Comparison of ENCODE assay signal across 8 cellular contexts in the genomic region with DNA sequence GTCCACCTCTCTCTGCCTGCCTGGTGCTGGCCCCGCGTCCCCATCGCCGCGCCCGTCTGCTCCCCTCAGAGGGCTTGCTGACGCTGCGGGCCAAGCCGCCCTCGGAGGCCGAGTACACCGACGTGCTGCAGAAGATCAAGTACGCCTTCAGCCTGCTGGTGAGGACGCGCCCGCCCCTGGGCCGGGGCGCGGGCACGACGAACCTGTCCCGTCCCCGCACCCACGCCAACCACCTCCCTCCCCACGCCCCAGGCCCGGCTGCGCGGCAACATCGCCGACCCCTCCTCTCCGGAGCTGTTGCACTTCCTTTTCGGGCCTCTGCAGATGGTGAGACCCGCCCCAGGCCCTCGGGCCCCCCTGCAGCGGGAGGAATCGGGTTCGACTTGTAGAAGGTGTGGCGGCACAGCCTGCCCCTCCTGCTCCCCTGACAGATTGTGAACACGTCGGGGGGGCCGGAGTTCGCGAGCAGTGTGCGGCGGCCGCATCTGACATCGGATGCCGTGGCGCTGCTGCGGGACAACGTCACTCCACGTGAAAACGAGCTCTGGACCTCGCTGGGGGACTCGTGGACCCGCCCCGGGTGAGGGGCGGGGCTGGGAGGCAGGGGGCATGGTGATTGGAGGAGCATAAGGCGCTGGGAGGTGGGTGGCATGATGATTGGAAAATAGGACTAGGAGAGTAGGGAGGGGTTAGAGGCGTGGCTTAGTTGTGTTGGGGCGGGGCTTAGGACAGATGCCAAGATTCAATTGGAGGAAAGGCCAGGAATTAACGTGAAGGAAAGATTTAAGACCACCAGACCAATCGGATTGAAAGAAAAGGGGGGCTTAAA.
A peak's percentile ranks its signal among the peaks of the same experiment; 100 is the strongest.
DNase-seq lines count a peak whose midpoint lies in the region; ATAC-seq and TF ChIP-seq lines count a peak whose summit lies in the region.

No MANE protein-coding gene starts in this region.

- no peaks in the 10 kb centered on the region for H3K79me2 ChIP-seq in ACC112 (ENCODE audit: control insufficient read depth, insufficient read depth, low read length, unreplicated experiment)

- H3K27me3 ChIP-seq in ACC112 (ENCODE audit: insufficient read depth, low read length) = peaks cover 28% of the 10 kb centered on the region
- peaks cover 37% of the 10 kb centered on the region for H3K27me3 ChIP-seq in HUES48 (ENCODE audit: control insufficient read depth, insufficient read depth, low read length)

- H3K9me3 ChIP-seq in HUES48 (ENCODE audit: control insufficient read depth, insufficient read depth, low read length) = no peaks in the 10 kb centered on the region

- in situ Hi-C loops in GM13976 (cut with MboI; ENCODE audit: low sequenced_read_pairs, unreplicated experiment) = no loop called here

- no peak for TF ChIP-seq CTCF in GM13976 (IDR thresholded peaks at IDR 0.05; ENCODE audit: borderline replicate concordance, control extremely low read depth, extremely low read depth, insufficient read depth, missing control alignments)

- DNase-seq in activated CD4-positive, alpha-beta T cell treated with anti-CD3 and anti-CD28 coated beads, Interleukin-2, amount 50 U/mL, for 48 hours = peak; percentile 58 to 63
- peak; percentile 13 for DNase-seq in fibroblast of peridontal ligament (ENCODE audit: extremely low read depth)
- peak; percentile 47 to 51 for DNase-seq in stimulated activated CD4-positive, alpha-beta T cell treated with anti-CD3 and anti-CD28 coated beads, Interleukin-15, amount 100 ng/mL, for 48 hours (ENCODE audit: low read depth in 2 of 2)
- DNase-seq in NCI-H2196 treated with DMSO at 0.1 percent for 48 hours (lab: John Stamatoyannopoulos, UW; ENCODE audit: unreplicated experiment) = no peak
- no peak for DNase-seq in GM13976 (ENCODE audit: low spot score)

- H3K4me3 ChIP-seq in ACC112 (ENCODE audit: low read depth, low read length) (peak overlapping the region; percentile 56), HUES48 (ENCODE audit: low read depth, low read length) (peak overlapping the region; percentile 88)

- H3K36me3 ChIP-seq in ACC112 (ENCODE audit: insufficient read depth, low read length) (no peaks in the 10 kb centered on the region), HUES48 (ENCODE audit: control insufficient read depth, insufficient read depth, low read length) (no peaks in the 10 kb centered on the region)

- no peaks in the 10 kb centered on the region for H3K4me1 ChIP-seq in ACC112 (ENCODE audit: control insufficient read depth, insufficient read depth, low read length, unreplicated experiment)
- peaks cover 14% of the 10 kb centered on the region; the same call in 1 of the 2 replicates for H3K4me1 ChIP-seq in HUES48 (ENCODE audit: control insufficient read depth, insufficient read depth, low read length)

- no peak for ATAC-seq in HG02642 (IDR thresholded peaks at IDR 0.05; ENCODE audit: poor library complexity, unreplicated experiment)

- H3K27ac ChIP-seq in ACC112 (ENCODE audit: low read depth, low read length) = no peak overlapping the region
- H3K27ac ChIP-seq in HUES48 (ENCODE audit: low read depth, low read length) = no peak overlapping the region

- no peak overlapping the region for H2AFZ ChIP-seq in ACC112 (ENCODE audit: low read length, unreplicated experiment)

- no peak overlapping the region; the same call in 1 of the 2 replicates for H3K9ac ChIP-seq in HUES48 (ENCODE audit: low read depth, low read length)

Comparison
In these comparisons a context has a peak if more than half of its experiments do, and no peak if none do; other contexts are left out.
1. DNase-seq: peak in activated CD4-positive, alpha-beta T cell treated with anti-CD3 and anti-CD28 coated beads, Interleukin-2, amount 50 U/mL, for 48 hours (2 of 2), fibroblast of peridontal ligament (single experiment) and stimulated activated CD4-positive, alpha-beta T cell treated with anti-CD3 and anti-CD28 coated beads, Interleukin-15, amount 100 ng/mL, for 48 hours (2 of 2); none in NCI-H2196 treated with DMSO at 0.1 percent for 48 hours (single experiment) and GM13976 (single experiment).